Comparison of ENCODE assay signal across 1 cellular context in the genomic region with DNA sequence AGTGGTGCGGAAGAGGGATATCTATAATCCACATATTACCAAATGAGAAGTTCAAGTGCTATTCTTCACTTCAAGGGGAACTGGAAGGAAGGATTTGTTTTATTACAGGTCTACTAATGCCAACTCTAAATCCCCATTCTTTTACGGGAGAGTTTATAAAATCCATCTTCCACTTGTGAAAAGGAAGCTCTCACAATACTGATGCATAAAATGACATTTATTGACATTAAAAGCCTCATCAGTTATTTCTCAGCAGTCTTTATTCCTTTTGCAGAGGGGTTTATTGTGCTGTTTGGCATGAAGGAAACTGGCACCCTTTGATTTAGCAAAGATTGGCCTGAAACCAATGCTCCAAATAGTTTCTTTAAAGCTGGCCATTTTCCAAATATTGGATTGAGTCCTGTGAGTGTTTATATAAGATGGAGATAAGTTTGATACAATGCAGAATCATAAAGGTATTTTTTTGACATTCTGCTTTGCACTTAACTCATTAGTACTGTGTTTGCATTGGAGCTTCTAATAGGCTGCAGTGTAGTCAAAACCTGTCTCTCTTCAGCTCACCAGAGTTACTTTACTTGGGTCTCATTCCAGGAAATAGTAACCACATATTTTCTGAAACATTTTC.
TF ChIP-seq lines count a peak whose summit lies in the region.

No MANE protein-coding gene starts in this region.

TF ChIP-seq in HEK293, 187 proteins besides CTCF, POLR2A, EP300 and RAD21 (continued from another document):
- TF ChIP-seq ZNF692 (tag by site-specific recombination; IDR thresholded peaks at IDR 0.05) (no peak), ZNF596 (tag by site-specific recombination; IDR thresholded peaks at IDR 0.05) (no peak), ZNF404 (tag by site-specific recombination; IDR thresholded peaks at IDR 0.05) (no peak)
